ENCODE assay signal across 20 cellular contexts in the genomic region with DNA sequence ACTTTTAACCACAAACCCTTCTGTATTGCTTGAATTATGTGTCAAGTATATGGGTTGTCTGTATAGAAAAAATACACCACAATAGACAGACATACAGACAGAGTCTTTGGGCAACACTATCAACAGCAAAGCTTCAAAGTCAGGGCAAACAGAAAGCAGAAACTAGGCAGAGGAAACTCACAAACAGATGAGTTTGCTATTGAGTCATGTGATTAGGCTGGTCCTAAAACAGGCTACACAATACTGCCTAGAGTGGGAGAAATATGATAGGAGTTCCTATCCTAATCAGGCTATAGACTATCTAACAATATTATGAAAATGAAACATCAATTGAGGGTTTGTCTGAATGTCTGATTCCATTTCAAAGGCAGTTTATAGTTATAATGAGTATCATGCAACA.
"Had no signal": no experiment of that assay in that cellular context is flagged by ENCODE, and none has a peak within 500 bp of the region (broad histone marks: within the 10 kb centered on the region; RNA-seq: fewer than 3 reads in every experiment).

No MANE protein-coding gene starts in this region.

- H3K36me3 ChIP-seq: neural progenitor cell, ovary, suprapubic skin, upper lobe of left lung had no signal

- H3K27me3 ChIP-seq: neural progenitor cell, ovary, suprapubic skin, upper lobe of left lung had no signal

- ATAC-seq: activated CD8-positive, alpha-beta memory T cell treated with anti-CD3 and anti-CD28 coated beads, Interleukin-2, amount 10 ng/mL, durations not matched to agents 7 days and 5 days; esophagus mucosa; foreskin keratinocyte; left lobe of liver; stimulated activated naive CD8-positive, alpha-beta T cell treated with anti-CD3 and anti-CD28 coated beads, Interleukin-15, Interleukin-2, amounts not matched to agents 100 U/mL and 50 U/mL, for 24 hours had no signal

- H3K9me3 ChIP-seq: ovary, suprapubic skin, upper lobe of left lung had no signal

- H3K4me1 ChIP-seq: foreskin keratinocyte, neural progenitor cell, upper lobe of left lung had no signal

- DNase-seq: activated CD4-positive, alpha-beta T cell treated with anti-CD3 and anti-CD28 coated beads, Interleukin-2, amount 50 U/mL, for 48 hours; activated CD4-positive, CD25-positive, alpha-beta regulatory T cell treated with anti-CD3 and anti-CD28 coated beads, Interleukin-2, amount 50 U/mL, for 72 hours; activated CD8-positive, alpha-beta memory T cell treated with anti-CD3 and anti-CD28 coated beads, Interleukin-2, amount 10 ng/mL, durations not matched to agents 7 days and 5 days; activated gamma-delta T cell; activated T-cell treated with anti-CD3 and anti-CD28 coated beads, Interleukin-2, amount 50 U/mL, for 48 hours; aorta; foreskin keratinocyte; head of caudate nucleus; mesendoderm; ovary; stimulated activated CD4-positive, alpha-beta T cell treated with anti-CD3 and anti-CD28 coated beads, Interleukin-2, amount 100 ng/mL, for 48 hours; stimulated activated naive CD8-positive, alpha-beta T cell treated with anti-CD3 and anti-CD28 coated beads, Interleukin-15, Interleukin-2, amounts not matched to agents 100 U/mL and 50 U/mL, for 24 hours; upper lobe of left lung had no signal

- FAIRE-seq: bronchial epithelial cell, endometrium, islet of Langerhans had no signal

- H3K4me3 ChIP-seq: neural progenitor cell, ovary, suprapubic skin, upper lobe of left lung had no signal

- H3K27ac ChIP-seq: foreskin keratinocyte, neural progenitor cell, ovary, suprapubic skin, upper lobe of left lung had no signal
